ENCODE assay signal across 20 cellular contexts in genomic region chr6:105648276-105648675, GRCh38.
DNase-seq lines count a peak whose midpoint lies in the region; ATAC-seq and TF ChIP-seq lines count a peak whose summit lies in the region.
"Had no signal": no experiment of that assay in that cellular context is flagged by ENCODE, and none has a peak within 500 bp of the region (broad histone marks: within the 10 kb centered on the region; RNA-seq: fewer than 3 reads in every experiment).

No MANE protein-coding gene starts in this region.

- DNase-seq in CD4-positive, alpha-beta T cell = no peak
- peak in 2 of 5 donors; percentile 53 to 54 for DNase-seq in CD8-positive, alpha-beta memory T cell
- DNase-seq in NCI-H82 (lab: John Stamatoyannopoulos, UW) (peak; percentile 75), NCI-H1048 (lab: John Stamatoyannopoulos, UW) (no peak)
- peak in 1 of 2 donors; percentile 20 for DNase-seq in central memory CD8-positive, alpha-beta T cell (ENCODE audit: low spot score in 2 of 2)
- DNase-seq: DND-41, hippocampal formation, left colon, NCI-H1092 treated with DMSO at 0.1 percent for 48 hours, NCI-H69, posterior cingulate gyrus, spleen had no signal

- H3K9me3 ChIP-seq in CD4-positive, alpha-beta T cell (ENCODE audit: control insufficient read depth, low read length) = no peaks in the 10 kb centered on the region
- no peaks in the 10 kb centered on the region for H3K9me3 ChIP-seq in CD8-positive, alpha-beta memory T cell (ENCODE audit: low read length)
- H3K9me3 ChIP-seq: BLaER1 treated with 17β-estradiol and CSF1 and Interleukin-3, amounts not matched to agents 10 nM and 100 nM; HAP-1; spleen; suprapubic skin had no signal

- H3K36me3 ChIP-seq in CD8-positive, alpha-beta memory T cell (ENCODE audit: insufficient read depth, low read length) = no peaks in the 10 kb centered on the region
- H3K36me3 ChIP-seq: BLaER1 treated with 17β-estradiol and CSF1 and Interleukin-3, amounts not matched to agents 10 nM and 100 nM; HAP-1; spleen; suprapubic skin had no signal

- peaks cover 78% of the 10 kb centered on the region for H3K4me1 ChIP-seq in CD8-positive, alpha-beta memory T cell (ENCODE audit: insufficient read depth, low read length)

- H3K4me3 ChIP-seq in CD8-positive, alpha-beta memory T cell (ENCODE audit: low read length) = no peak overlapping the region
- H3K4me3 ChIP-seq: BLaER1 treated with 17β-estradiol and CSF1 and Interleukin-3, amounts not matched to agents 10 nM and 100 nM; HAP-1; spleen; suprapubic skin had no signal

- no peaks in the 10 kb centered on the region for H3K9me3 Mint-ChIP-seq in CD4-positive, alpha-beta T cell
- no peaks in the 10 kb centered on the region for H3K9me3 Mint-ChIP-seq in CD8-positive, alpha-beta memory T cell
- H3K9me3 Mint-ChIP-seq in central memory CD8-positive, alpha-beta T cell = no peaks in the 10 kb centered on the region

- H3K4me3 Mint-ChIP-seq in CD4-positive, alpha-beta T cell = peak overlapping the region; percentile 48
- H3K4me3 Mint-ChIP-seq in CD8-positive, alpha-beta memory T cell = peak overlapping the region; percentile 11 to 80 (median 69)
- H3K4me3 Mint-ChIP-seq in central memory CD8-positive, alpha-beta T cell = peak overlapping the region; percentile 63

- TF ChIP-seq CTCF in CD4-positive, alpha-beta T cell (IDR thresholded peaks at IDR 0.05) = no peak

- H3K27ac ChIP-seq in CD4-positive, alpha-beta T cell (ENCODE audit: low read depth, low read length) = no peak overlapping the region
- H3K27ac ChIP-seq in CD8-positive, alpha-beta memory T cell (ENCODE audit: low read depth, low read length) = peak overlapping the region; percentile 17
- H3K27ac ChIP-seq: BLaER1 treated with 17β-estradiol and CSF1 and Interleukin-3, amounts not matched to agents 10 nM and 100 nM; RWPE1; suprapubic skin had no signal

- no peak for ATAC-seq in CD4-positive, alpha-beta T cell (ENCODE audit: poor library complexity)
- peak; percentile 14 for ATAC-seq in central memory CD8-positive, alpha-beta T cell (replicated peaks; ENCODE audit: extremely low read depth, poor library complexity, severe bottlenecking)
- ATAC-seq in HG03135 (IDR thresholded peaks at IDR 0.05; ENCODE audit: unreplicated experiment) = no peak
- no peak for ATAC-seq in HG02973 (IDR thresholded peaks at IDR 0.05; ENCODE audit: unreplicated experiment)
- ATAC-seq in GM18909 (IDR thresholded peaks at IDR 0.05; ENCODE audit: poor library complexity, unreplicated experiment) = no peak
- ATAC-seq: activated CD4-positive, CD25-positive, alpha-beta regulatory T cell treated with anti-CD3 and anti-CD28 coated beads, Interleukin-2, amount 50 U/mL, for 24 hours; left colon had no signal

- peak overlapping the region; percentile 37 for H3K27ac Mint-ChIP-seq in CD4-positive, alpha-beta T cell
- peak overlapping the region; percentile 59 to 95 (median 88) for H3K27ac Mint-ChIP-seq in CD8-positive, alpha-beta memory T cell
- H3K27ac Mint-ChIP-seq in central memory CD8-positive, alpha-beta T cell (ENCODE audit: low read depth) = peak overlapping the region; percentile 93

- no peaks in the 10 kb centered on the region for H3K27me3 ChIP-seq in CD4-positive, alpha-beta T cell (ENCODE audit: control insufficient read depth, insufficient read depth, low read length)
- no peaks in the 10 kb centered on the region for H3K27me3 ChIP-seq in CD8-positive, alpha-beta memory T cell (ENCODE audit: insufficient read depth, low read length, poor library complexity, severe bottlenecking)
- H3K27me3 ChIP-seq: BLaER1 treated with 17β-estradiol and CSF1 and Interleukin-3, amounts not matched to agents 10 nM and 100 nM; spleen; suprapubic skin had no signal

- CTCF ChIA-PET in CD4-positive, alpha-beta T cell (lab: Charles Lee) = interaction anchor here (0.6 to 1.0 kb wide), 2 partner anchors 16 to 854 kb away, joined by 3 to 5 read pairs; no protein-coding TSS in a partner anchor
- CTCF ChIA-PET in CD8-positive, alpha-beta memory T cell (lab: Charles Lee) = no interaction called here

- POLR2A ChIA-PET in CD4-positive, alpha-beta T cell (lab: Charles Lee) = no interaction called here
- POLR2A ChIA-PET in CD8-positive, alpha-beta memory T cell (lab: Charles Lee) = no interaction called here

- no peaks in the 10 kb centered on the region for H3K36me3 Mint-ChIP-seq in CD4-positive, alpha-beta T cell (ENCODE audit: low read depth)
- peaks cover 0 to under 1% (median 0%) of the 10 kb centered on the region in 3 donors for H3K36me3 Mint-ChIP-seq in CD8-positive, alpha-beta memory T cell
- peaks cover 20% of the 10 kb centered on the region for H3K36me3 Mint-ChIP-seq in central memory CD8-positive, alpha-beta T cell (ENCODE audit: insufficient read depth)

- H3K4me1 Mint-ChIP-seq in CD4-positive, alpha-beta T cell (ENCODE audit: low read depth) = peaks cover 50% of the 10 kb centered on the region
- H3K4me1 Mint-ChIP-seq in CD8-positive, alpha-beta memory T cell = peaks cover 81 to 98% (median 95%) of the 10 kb centered on the region in 3 donors
- peaks cover 87% of the 10 kb centered on the region for H3K4me1 Mint-ChIP-seq in central memory CD8-positive, alpha-beta T cell

- intact Hi-C loops in CD4-positive, alpha-beta T cell (cut with DNase I, micrococcal nuclease) = no loop called here

- peaks cover 14% of the 10 kb centered on the region for H3K27me3 Mint-ChIP-seq in CD4-positive, alpha-beta T cell
- H3K27me3 Mint-ChIP-seq in CD8-positive, alpha-beta memory T cell = no peaks in the 10 kb centered on the region
- H3K27me3 Mint-ChIP-seq in central memory CD8-positive, alpha-beta T cell = no peaks in the 10 kb centered on the region

Comparison
In these comparisons a context has a peak if more than half of its experiments do, and no peak if none do; other contexts are left out.
1. H3K27ac Mint-ChIP-seq: peak in every context shown above with its lines; median percentile 93 in central memory CD8-positive, alpha-beta T cell; 88 in CD8-positive, alpha-beta memory T cell; 37 in CD4-positive, alpha-beta T cell.